8 cellular contexts compared by ENCODE assay signal in the genomic region with DNA sequence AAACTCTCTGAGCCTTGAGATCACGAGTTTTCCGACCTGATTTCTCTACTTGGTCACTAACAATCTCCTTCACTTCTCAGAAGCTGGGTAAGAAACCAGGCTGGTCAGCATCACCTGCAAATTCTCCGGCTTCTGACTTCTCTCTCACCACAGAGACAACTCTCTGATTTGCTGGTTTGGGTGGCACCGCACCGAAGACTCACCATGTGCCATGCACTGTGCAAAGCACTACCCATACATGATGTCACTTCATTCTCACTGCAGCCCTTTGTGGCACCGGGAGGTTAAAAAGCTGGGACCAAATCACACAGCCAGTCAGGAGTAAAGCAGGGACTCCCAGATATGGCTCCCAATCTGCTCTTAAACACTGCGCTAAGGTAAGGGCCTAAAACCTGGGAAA. TPM values are rescaled to one million over a fixed set of nuclear protein-coding genes. Genes with fewer than 3 reads are reported as not detected.
A peak's percentile ranks its signal among the peaks of the same experiment; 100 is the strongest.
DNase-seq lines count a peak whose midpoint lies in the region; ATAC-seq and TF ChIP-seq lines count a peak whose summit lies in the region.

No MANE protein-coding gene starts in this region.

- H3K27me3 Mint-ChIP-seq in Caco-2 (ENCODE audit: insufficient read depth, unreplicated experiment), result peaks cover 3% of the 10 kb centered on the region
- H3K27me3 Mint-ChIP-seq in central memory CD8-positive, alpha-beta T cell, result peaks cover 1% of the 10 kb centered on the region

- TF ChIP-seq CTCF in Caco-2 (IDR thresholded peaks at IDR 0.05; ENCODE audit: insufficient read depth in 1 of 2, low read depth in 1 of 2, low read length in 1 of 2, severe bottlenecking in 1 of 2, unreplicated experiment in 1 of 2), result no peak
- no peak for TF ChIP-seq CTCF in KMS-11 (conservative IDR thresholded peaks at IDR 0.05; ENCODE audit: low read depth, low read length)

- peaks cover 15% of the 10 kb centered on the region for H3K9me3 Mint-ChIP-seq in Caco-2 (ENCODE audit: unreplicated experiment)
- no peaks in the 10 kb centered on the region for H3K9me3 Mint-ChIP-seq in central memory CD8-positive, alpha-beta T cell

- intact Hi-C loops in Caco-2 (cut with micrococcal nuclease; ENCODE audit: unreplicated experiment), result loop anchor here (5.0 kb wide), 1 partner anchor 53 kb away; no protein-coding TSS in a partner anchor

- POLR2A ChIA-PET in Caco-2 (lab: Charles Lee), result no interaction called here

- no peak for ATAC-seq in central memory CD8-positive, alpha-beta T cell (replicated peaks; ENCODE audit: extremely low read depth, poor library complexity, severe bottlenecking)
- no peak for ATAC-seq in HG03354 (IDR thresholded peaks at IDR 0.05; ENCODE audit: poor library complexity, severe bottlenecking, unreplicated experiment)

- TSS peak; percentile 35 for BruUV-seq in Caco-2 (replicated peaks; lab: Mats Ljungman, UMichigan)

- H3K27ac ChIP-seq in KMS-11, result peak overlapping the region; percentile 63
- peak overlapping the region; percentile 50 for H3K27ac ChIP-seq in muscle layer of colon (ENCODE audit: low read depth, low read length)

- H3K4me3 Mint-ChIP-seq in Caco-2 (ENCODE audit: unreplicated experiment), result peak overlapping the region; percentile 91
- H3K4me3 Mint-ChIP-seq in central memory CD8-positive, alpha-beta T cell, result peak overlapping the region; percentile 86

- DNase-seq in Caco-2 (no peak), NCI-H748 treated with DMSO at 0.1 percent for 48 hours (lab: John Stamatoyannopoulos, UW) (no peak), dedifferentiated amniotic fluid mesenchymal stem cell (ENCODE audit: extremely low spot score) (no peak), putamen (ENCODE audit: low spot score) (no peak)
- no peak for DNase-seq in central memory CD8-positive, alpha-beta T cell (ENCODE audit: low spot score in 2 of 2)

- H3K4me1 ChIP-seq in Caco-2 (peaks cover 5% of the 10 kb centered on the region), KMS-11 (ENCODE audit: low read depth, poor library complexity, severe bottlenecking) (peaks cover 41% of the 10 kb centered on the region), muscle layer of colon (ENCODE audit: insufficient read depth, low read length) (peaks cover 13% of the 10 kb centered on the region)

- no peaks in the 10 kb centered on the region for H3K36me3 ChIP-seq in Caco-2 (ENCODE audit: control insufficient read depth, insufficient read depth, low read length)
- H3K36me3 ChIP-seq in KMS-11 (ENCODE audit: insufficient read depth), result no peaks in the 10 kb centered on the region
- H3K36me3 ChIP-seq in muscle layer of colon (ENCODE audit: insufficient read depth, low read length), result no peaks in the 10 kb centered on the region

- peak overlapping the region; percentile 88 for H3K9ac ChIP-seq in KMS-11
- peak overlapping the region; percentile 71 for H3K9ac ChIP-seq in muscle layer of colon (ENCODE audit: low read length)

- no peaks in the 10 kb centered on the region for H4K20me1 ChIP-seq in KMS-11 (ENCODE audit: insufficient read depth)

- H3K79me2 ChIP-seq in KMS-11 (ENCODE audit: insufficient read depth, low read depth), result peaks cover 42% of the 10 kb centered on the region

- H3K9me3 ChIP-seq in Caco-2 (peaks cover 12% of the 10 kb centered on the region; the same call in 1 of the 2 replicates), muscle layer of colon (ENCODE audit: low read length) (no peaks in the 10 kb centered on the region)

- H3K4me1 Mint-ChIP-seq in Caco-2 (ENCODE audit: low read depth, unreplicated experiment), result peaks cover 7% of the 10 kb centered on the region
- H3K4me1 Mint-ChIP-seq in central memory CD8-positive, alpha-beta T cell, result peaks cover 42% of the 10 kb centered on the region

- peak overlapping the region; percentile 96 for H3K27ac Mint-ChIP-seq in Caco-2 (ENCODE audit: unreplicated experiment)
- peak overlapping the region; percentile 75 for H3K27ac Mint-ChIP-seq in central memory CD8-positive, alpha-beta T cell (ENCODE audit: low read depth)

- peak overlapping the region; percentile 62 for H3K4me2 ChIP-seq in KMS-11

- H3K4me3 ChIP-seq in Caco-2 (ENCODE audit: low read depth, low read length) (peak overlapping the region; percentile 89), KMS-11 (IDR thresholded peaks at IDR 0.05; ENCODE audit: insufficient read depth, low read depth, low read length) (peak overlapping the region; percentile 49), muscle layer of colon (ENCODE audit: low read depth in 1 of 2, low read length in 2 of 2) (peak overlapping the region; percentile 91 to 98)

- H3K36me3 Mint-ChIP-seq in Caco-2 (ENCODE audit: insufficient read depth, unreplicated experiment), result peaks cover 11% of the 10 kb centered on the region
- H3K36me3 Mint-ChIP-seq in central memory CD8-positive, alpha-beta T cell (ENCODE audit: insufficient read depth), result peaks cover 11% of the 10 kb centered on the region

- CTCF ChIA-PET in Caco-2 (lab: Charles Lee), result no interaction called here

- peak overlapping the region; percentile 69 for H2AFZ ChIP-seq in KMS-11 (ENCODE audit: low read depth)

- no peaks in the 10 kb centered on the region for H3K27me3 ChIP-seq in Caco-2 (replicated peaks; ENCODE audit: control insufficient read depth, insufficient read depth, low read length)
- H3K27me3 ChIP-seq in KMS-11 (ENCODE audit: insufficient read depth, low read depth), result no peaks in the 10 kb centered on the region
- no peaks in the 10 kb centered on the region for H3K27me3 ChIP-seq in muscle layer of colon (ENCODE audit: control insufficient read depth in 1 of 2, insufficient read depth in 2 of 2, low read length in 2 of 2)

RNA-seq across cellular contexts. Expression of gene VAC14, which starts 0.7 kb away (rescaled TPM):
- total RNA-seq in Caco-2 (2022), result 63.5 and 67.3 TPM in 2 replicates
